Comparison of ENCODE assay signal across 8 cellular contexts in genomic region chr2:106542730-106543359, GRCh38. TPM values are rescaled to one million over a fixed set of nuclear protein-coding genes. Genes with fewer than 3 reads are reported as not detected.
DNase-seq lines count a peak whose midpoint lies in the region; ATAC-seq lines count a peak whose summit lies in the region.

No MANE protein-coding gene starts in this region.

- H3K36me3 Mint-ChIP-seq in central memory CD8-positive, alpha-beta T cell (ENCODE audit: insufficient read depth) = peaks cover 2% of the 10 kb centered on the region

- H3K9me3 Mint-ChIP-seq in central memory CD8-positive, alpha-beta T cell = no peaks in the 10 kb centered on the region

- in situ Hi-C loops in ACHN (cut with HindIII; ENCODE audit: low pct_ligation_motif_present, low pct_unique_long_range_greater_than_20kb, low sequenced_read_pairs) = no loop called here

- no peak overlapping the region for H3K4me3 Mint-ChIP-seq in central memory CD8-positive, alpha-beta T cell

- ATAC-seq in GM18511 (IDR thresholded peaks at IDR 0.05; ENCODE audit: unreplicated experiment) (peak; percentile 96), HG03060 (IDR thresholded peaks at IDR 0.05; ENCODE audit: low read depth, unreplicated experiment) (peak; percentile 83), left colon (peak; percentile 86)
- peak; percentile 73 for ATAC-seq in central memory CD8-positive, alpha-beta T cell (replicated peaks; ENCODE audit: extremely low read depth, poor library complexity, severe bottlenecking)

- H3K27ac Mint-ChIP-seq in central memory CD8-positive, alpha-beta T cell (ENCODE audit: low read depth) = no peak overlapping the region

- H3K4me1 Mint-ChIP-seq in central memory CD8-positive, alpha-beta T cell = no peaks in the 10 kb centered on the region

- DNase-seq in ACHN (peak; percentile 65), NCI-H2171 treated with DMSO at 0.1 percent for 48 hours (lab: John Stamatoyannopoulos, UW) (peak; percentile 82), left colon (peak; percentile 41 to 81)
- peak; percentile 31 to 78 (median 64) for DNase-seq in activated CD4-positive, CD25-positive, alpha-beta regulatory T cell (lab: John Stamatoyannopoulos, UW)
- peak; percentile 55 to 76 for DNase-seq in central memory CD8-positive, alpha-beta T cell (ENCODE audit: low spot score in 2 of 2)
- peak; percentile 79 for DNase-seq in stimulated activated CD4-positive, alpha-beta T cell treated with anti-CD3 and anti-CD28 coated beads, Interleukin-4, amount 100 ng/mL, for 24 hours

- intact Hi-C loops in left colon (cut with DNase I, micrococcal nuclease) = loop anchor here in 1 of 2 donors (10.0 kb wide), 1 partner anchor 438 kb away; no protein-coding TSS in a partner anchor

- peaks cover 60% of the 10 kb centered on the region for H3K27me3 Mint-ChIP-seq in central memory CD8-positive, alpha-beta T cell

RNA-seq across cellular contexts. Expression of gene CD8B2, which starts 55.7 kb away (rescaled TPM):
- total RNA-seq in left colon = under 1 TPM; 0.06 to 0.08 TPM

Comparison
In these comparisons a context has a peak if more than half of its experiments do, and no peak if none do; other contexts are left out.
1. Peak in every context shown above with its lines: DNase-seq and ATAC-seq.